8 cellular contexts compared by ENCODE assay signal in the genomic region with DNA sequence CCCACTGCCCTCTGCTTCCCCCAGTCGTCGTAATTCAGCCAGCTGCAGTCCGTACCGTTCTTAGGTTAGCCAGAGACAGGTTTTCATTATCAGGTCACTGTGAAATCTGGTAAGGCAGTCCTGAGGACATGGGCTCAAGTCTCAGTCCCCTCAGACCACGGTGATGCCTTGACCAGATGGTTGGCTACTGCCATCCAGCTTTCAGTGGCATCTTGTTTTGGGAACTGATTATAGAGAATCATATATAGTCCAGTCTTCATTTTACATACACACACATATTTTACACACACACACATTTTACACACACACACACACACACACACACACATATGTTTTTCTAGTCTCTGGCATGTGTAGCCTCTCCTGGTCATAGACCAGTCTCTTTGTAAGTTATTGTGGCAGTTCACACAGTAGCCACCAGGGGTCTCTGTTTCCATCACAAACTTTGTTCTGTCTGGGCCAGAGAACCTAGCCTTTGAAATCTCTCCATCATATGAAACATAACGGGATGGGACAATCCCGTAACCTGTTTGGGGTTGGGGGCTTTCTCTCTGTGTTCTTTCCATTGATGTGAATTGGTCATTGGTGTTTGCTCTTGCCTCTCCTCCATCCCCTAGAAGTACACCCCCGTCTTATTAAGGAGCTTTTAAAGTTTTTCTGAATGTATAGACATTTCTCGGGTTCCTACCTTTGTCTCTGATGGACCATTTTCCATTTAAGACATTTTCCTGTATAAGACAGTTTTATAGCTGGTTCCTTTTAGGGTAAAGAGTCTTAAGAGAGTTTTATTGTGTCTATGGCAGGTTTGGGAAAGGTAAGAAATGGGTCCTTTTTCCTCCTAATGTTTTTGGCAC. TPM values are rescaled to one million over a fixed set of nuclear protein-coding genes. Genes with fewer than 3 reads are reported as not detected.
DNase-seq lines count a peak whose midpoint lies in the region; ATAC-seq and TF ChIP-seq lines count a peak whose summit lies in the region.

No MANE protein-coding gene starts in this region.

- H3K27ac ChIP-seq in ascending aorta: no peak overlapping the region
- H3K27ac ChIP-seq in spleen: peak overlapping the region in 4 of 8 donors; percentile 11 to 66 (median 28)

- no peak for TF ChIP-seq POLR2A in spleen (IDR thresholded peaks at IDR 0.05)

- no peaks in the 10 kb centered on the region for H3K27me3 Mint-ChIP-seq in CD14-positive monocyte (ENCODE audit: low read depth in 3 of 3)

- TF ChIP-seq CTCF in CD14-positive monocyte (IDR thresholded peaks at IDR 0.05) (peak; percentile 75), ascending aorta (IDR thresholded peaks at IDR 0.05) (peak; percentile 78 to 83 (median 79)), spleen (IDR thresholded peaks at IDR 0.05 in 8 of 11, conservative IDR thresholded peaks at IDR 0.05 in 3 of 11) (peak; percentile 51 to 91 (median 81))

- no peak for DNase-seq in CD14-positive monocyte (ENCODE audit: low spot score)
- peak; percentile 87 for DNase-seq in NCI-H1694 (lab: John Stamatoyannopoulos, UW)
- DNase-seq in T1000 (lab: John Stamatoyannopoulos, UW): peak; percentile 51
- DNase-seq in ascending aorta (ENCODE audit: low spot score in 2 of 2): peak in 1 of 2 donors; percentile 86
- peak; percentile 79 for DNase-seq in hepatic stellate cell (ENCODE audit: low spot score)
- peak; percentile 18 for DNase-seq in spleen

- no peak overlapping the region for H3K4me3 Mint-ChIP-seq in CD14-positive monocyte

- H3K9me3 Mint-ChIP-seq in CD14-positive monocyte: peaks cover 0 to 3% (median 0%) of the 10 kb centered on the region in 7 donors

- 60 to 74% (median 73%) methylated on average over 9 of the region's 9 CpGs for WGBS in spleen, 5 donors

- peak overlapping the region in 6 of 7 donors; percentile 21 to 76 (median 56) for H3K27ac Mint-ChIP-seq in CD14-positive monocyte

- H3K4me3 ChIP-seq in ascending aorta: no peak overlapping the region
- H3K4me3 ChIP-seq in spleen: no peak overlapping the region

- H3K9me3 ChIP-seq in ascending aorta: no peaks in the 10 kb centered on the region
- H3K9me3 ChIP-seq in spleen: no peaks in the 10 kb centered on the region

- peaks cover 55 to 56% of the 10 kb centered on the region in 2 donors for H3K36me3 Mint-ChIP-seq in CD14-positive monocyte

- peaks cover 53% of the 10 kb centered on the region for H3K4me1 Mint-ChIP-seq in CD14-positive monocyte

- H3K4me1 ChIP-seq in ascending aorta (no peaks in the 10 kb centered on the region), spleen (peaks cover 6 to 54% (median 25%) of the 10 kb centered on the region in 6 donors)

- H3K36me3 ChIP-seq in ascending aorta (peaks cover 8% of the 10 kb centered on the region in 2 donors), spleen (peaks cover 0 to 73% (median 9%) of the 10 kb centered on the region in 6 donors)

- no peaks in the 10 kb centered on the region for H3K27me3 ChIP-seq in ascending aorta
- no peaks in the 10 kb centered on the region for H3K27me3 ChIP-seq in spleen (replicated peaks in 1 of 7)

- intact Hi-C loops in CD14-positive monocyte (cut with micrococcal nuclease): no loop called here
- intact Hi-C loops in ascending aorta (cut with DNase I): no loop called here
- intact Hi-C loops in spleen (cut with DNase I; ENCODE audit: low total_unique reads): no loop called here

- ATAC-seq in GM19463 (IDR thresholded peaks at IDR 0.05; ENCODE audit: unreplicated experiment) (peak; percentile 53), HG03280 (IDR thresholded peaks at IDR 0.05; ENCODE audit: unreplicated experiment) (no peak)

RNA-seq across cellular contexts. Expression of a gene that starts 8.4 kb away (rescaled TPM):
- polyA plus RNA-seq in CD14-positive monocyte: 10 to 100 TPM; 35.6 to 40.7 TPM
- total RNA-seq in ascending aorta: 6.3 TPM
- total RNA-seq in spleen: 10 to 100 TPM; 20.1 to 37.3 (median 35.1) TPM
- polyA plus RNA-seq in spleen: 10 to 100 TPM; 11.3 to 23.2 (median 17.0) TPM

RNA-seq across cellular contexts. Expression of a gene that starts 45.5 kb away (rescaled TPM):
- polyA plus RNA-seq in CD14-positive monocyte (100 to 1,000 TPM in 1 of 2 donors, 10 to 100 TPM in 1; 81.6 to 127 TPM), spleen (10 to 100 TPM; 32.2 to 39.5 (median 35.8) TPM)
- total RNA-seq in ascending aorta (8.9 TPM), spleen (100 to 1,000 TPM; 121 to 168 (median 131) TPM)

Comparison
In these comparisons a context has a peak if more than half of its experiments do, and no peak if none do; other contexts are left out.
1. RNA of a gene that starts 45.5 kb away (total RNA-seq): 121 to 168 TPM in spleen; 8.9 TPM in ascending aorta (single experiment); every median in the first group is over 10 times any median in the second.
2. Peak in every context shown above with its lines, with median percentiles within 50 percentile points of each other: CTCF ChIP-seq.